8 cellular contexts compared by ENCODE assay signal in genomic region chr9:105425817-105426433, GRCh38. TPM values are rescaled to one million over a fixed set of nuclear protein-coding genes. Genes with fewer than 3 reads are reported as not detected.
DNase-seq lines count a peak whose midpoint lies in the region; ATAC-seq and TF ChIP-seq lines count a peak whose summit lies in the region.
"Had no signal": no experiment of that assay in that cellular context is flagged by ENCODE, and none has a peak within 500 bp of the region (broad histone marks: within the 10 kb centered on the region; RNA-seq: fewer than 3 reads in every experiment).

No MANE protein-coding gene starts in this region.

- H3K27me3 ChIP-seq in kidney epithelial cell (ENCODE audit: control insufficient read depth, insufficient read depth, low read length), result no peaks in the 10 kb centered on the region

- no peaks in the 10 kb centered on the region for H3K4me1 Mint-ChIP-seq in activated naive CD8-positive, alpha-beta T cell treated with anti-CD3 and anti-CD28 coated beads for 36 hours

- H3K9me3 Mint-ChIP-seq in activated naive CD8-positive, alpha-beta T cell treated with anti-CD3 and anti-CD28 coated beads for 36 hours, result no peaks in the 10 kb centered on the region
- H3K9me3 Mint-ChIP-seq: T-helper 1 cell treated with Interleukin-12 subunit alpha and Interleukin-12 subunit beta and Interleukin-4 antibody, amounts not matched to agents 30 μg/mL and 1 μg/mL, for 36 hours had no signal

- H3K27ac Mint-ChIP-seq in activated naive CD8-positive, alpha-beta T cell treated with anti-CD3 and anti-CD28 coated beads for 36 hours, result no peak overlapping the region
- H3K27ac Mint-ChIP-seq: T-helper 1 cell treated with Interleukin-12 subunit alpha and Interleukin-12 subunit beta and Interleukin-4 antibody, amounts not matched to agents 30 μg/mL and 1 μg/mL, for 36 hours had no signal

- H3K4me3 Mint-ChIP-seq in activated naive CD8-positive, alpha-beta T cell treated with anti-CD3 and anti-CD28 coated beads for 36 hours, result no peak overlapping the region
- H3K4me3 Mint-ChIP-seq: T-helper 1 cell treated with Interleukin-12 subunit alpha and Interleukin-12 subunit beta and Interleukin-4 antibody, amounts not matched to agents 30 μg/mL and 1 μg/mL, for 36 hours had no signal

- no peak overlapping the region for H3K4me3 ChIP-seq in kidney epithelial cell (ENCODE audit: low read depth, low read length)

- DNase-seq in kidney epithelial cell (ENCODE audit: low read depth) (no peak), NCI-H1048 (lab: John Stamatoyannopoulos, UW) (no peak), DMS79 treated with DMSO at 0.1 percent for 48 hours (lab: John Stamatoyannopoulos, UW) (no peak)
- DNase-seq in activated naive CD8-positive, alpha-beta T cell treated with anti-CD3 and anti-CD28 coated beads for 36 hours, result no peak

- H3K27me3 Mint-ChIP-seq in activated naive CD8-positive, alpha-beta T cell treated with anti-CD3 and anti-CD28 coated beads for 36 hours, result peaks cover 3% of the 10 kb centered on the region

- no peaks in the 10 kb centered on the region for H3K36me3 ChIP-seq in kidney epithelial cell (ENCODE audit: control insufficient read depth, insufficient read depth, low read length)

- ATAC-seq in HG02870 (IDR thresholded peaks at IDR 0.05; ENCODE audit: unreplicated experiment) (peak; percentile 67), SK-N-SH treated with all-trans-retinoic acid at 6 μM for 48 hours (peak; percentile 94)

- H3K36me3 Mint-ChIP-seq in activated naive CD8-positive, alpha-beta T cell treated with anti-CD3 and anti-CD28 coated beads for 36 hours, result no peaks in the 10 kb centered on the region

- TF ChIP-seq CTCF in GM12873 (IDR thresholded peaks at IDR 0.05; ENCODE audit: insufficient read depth, low read depth, low read length, missing control alignments) (peak; percentile 45), kidney epithelial cell (IDR thresholded peaks at IDR 0.05; ENCODE audit: insufficient read depth, low read length, poor library complexity, severe bottlenecking) (peak; percentile 49)

TF ChIP-seq in SK-N-SH treated with all-trans-retinoic acid at 6 μM for 48 hours, 23 proteins besides CTCF, POLR2A, EP300 and RAD21:
- no peak for TF ChIP-seq OSR1 (CRISPR knock-in tag; IDR thresholded peaks at IDR 0.05)
- no peak for TF ChIP-seq ISL1 (CRISPR knock-in tag; IDR thresholded peaks at IDR 0.05)
- TF ChIP-seq POU6F1 (CRISPR knock-in tag; IDR thresholded peaks at IDR 0.05; ENCODE audit: borderline replicate concordance, low read depth), result no peak
- no peak for TF ChIP-seq RARB (CRISPR knock-in tag; IDR thresholded peaks at IDR 0.05)
- no peak for TF ChIP-seq ZNF565 (CRISPR knock-in tag; conservative IDR thresholded peaks at IDR 0.05; ENCODE audit: low read depth)
- TF ChIP-seq ZFP30 (CRISPR knock-in tag; IDR thresholded peaks at IDR 0.05), result no peak

RNA-seq across cellular contexts. Expression of gene FSD1L, which starts 21.9 kb away (rescaled TPM):
- 3.3 and 4.9 TPM in 2 replicates for total RNA-seq in kidney epithelial cell
- total RNA-seq in activated naive CD8-positive, alpha-beta T cell treated with anti-CD3 and anti-CD28 coated beads for 36 hours, result 1 to 10 TPM; 2.1 to 3.0 TPM
